ENCODE assay signal across 1 cellular context in genomic region chr10:22228943-22229755, GRCh38.
TF ChIP-seq lines count a peak whose summit lies in the region.

No MANE protein-coding gene starts in this region.

TF ChIP-seq in HepG2, 621 proteins besides CTCF, POLR2A, EP300 and RAD21 (continued from another document and continues in another):
- TF ChIP-seq ARID5B (CRISPR knock-in tag; IDR thresholded peaks at IDR 0.05) (peak; percentile 80), ZNF276 (CRISPR knock-in tag; IDR thresholded peaks at IDR 0.05; ENCODE audit: low read depth) (peak; percentile 87), SRF (IDR thresholded peaks at IDR 0.05; ENCODE audit: low read depth, low read length) (0 out of 2 replicates have a peak, but pooled peaks have one; percentile 23), FOSL2 (CRISPR knock-in tag; IDR thresholded peaks at IDR 0.05) (peak; percentile 51), ZNF768 (CRISPR knock-in tag; IDR thresholded peaks at IDR 0.05) (peak; percentile 44; the same call in 1 of the 2 replicates), GATAD2A (CRISPR knock-in tag; IDR thresholded peaks at IDR 0.05) (peak; percentile 75), CENPX (CRISPR knock-in tag; IDR thresholded peaks at IDR 0.05) (no peak), ATRX (CRISPR knock-in tag; IDR thresholded peaks at IDR 0.05; ENCODE audit: borderline replicate concordance) (no peak), SIX1 (CRISPR knock-in tag; IDR thresholded peaks at IDR 0.05; ENCODE audit: borderline replicate concordance) (peak; percentile 62; the same call in 1 of the 2 replicates), JUND (CRISPR knock-in tag; IDR thresholded peaks at IDR 0.05) (no peak), ZMYM3 (CRISPR knock-in tag; IDR thresholded peaks at IDR 0.05) (peak; percentile 67; the same call in 1 of the 2 replicates), ZNF337 (CRISPR knock-in tag; IDR thresholded peaks at IDR 0.05; ENCODE audit: borderline replicate concordance, low read depth) (no peak), ELF1 (CRISPR knock-in tag; IDR thresholded peaks at IDR 0.05) (0 out of 2 replicates have a peak, but pooled peaks have one; percentile 15), NFYB (CRISPR knock-in tag; IDR thresholded peaks at IDR 0.05) (0 out of 2 replicates have a peak, but pooled peaks have one; percentile 24), ZNF407 (CRISPR knock-in tag; IDR thresholded peaks at IDR 0.05; ENCODE audit: not compliant biosample characterization) (peak; percentile 47), ZNF124 (CRISPR knock-in tag; IDR thresholded peaks at IDR 0.05) (peak; percentile 64; the same call in 1 of the 2 replicates), HDAC2 (CRISPR knock-in tag; IDR thresholded peaks at IDR 0.05) (peak; percentile 33; the same call in 1 of the 2 replicates), HIVEP1 (CRISPR knock-in tag; IDR thresholded peaks at IDR 0.05) (peak; percentile 64; the same call in 1 of the 2 replicates), TBL1XR1 (IDR thresholded peaks at IDR 0.05; ENCODE audit: borderline replicate concordance, low read length, partially characterized antibody) (peak; percentile 58), HOXA7 (CRISPR knock-in tag; IDR thresholded peaks at IDR 0.05) (no peak), PPARG (CRISPR knock-in tag; conservative IDR thresholded peaks at IDR 0.05) (peak; percentile 43), KAT8 (CRISPR knock-in tag; IDR thresholded peaks at IDR 0.05) (peak; percentile 58; the same call in 1 of the 2 replicates), SAP130 (CRISPR knock-in tag; IDR thresholded peaks at IDR 0.05; ENCODE audit: low read depth) (peak; percentile 60)
- TF ChIP-seq, protein P1, sequence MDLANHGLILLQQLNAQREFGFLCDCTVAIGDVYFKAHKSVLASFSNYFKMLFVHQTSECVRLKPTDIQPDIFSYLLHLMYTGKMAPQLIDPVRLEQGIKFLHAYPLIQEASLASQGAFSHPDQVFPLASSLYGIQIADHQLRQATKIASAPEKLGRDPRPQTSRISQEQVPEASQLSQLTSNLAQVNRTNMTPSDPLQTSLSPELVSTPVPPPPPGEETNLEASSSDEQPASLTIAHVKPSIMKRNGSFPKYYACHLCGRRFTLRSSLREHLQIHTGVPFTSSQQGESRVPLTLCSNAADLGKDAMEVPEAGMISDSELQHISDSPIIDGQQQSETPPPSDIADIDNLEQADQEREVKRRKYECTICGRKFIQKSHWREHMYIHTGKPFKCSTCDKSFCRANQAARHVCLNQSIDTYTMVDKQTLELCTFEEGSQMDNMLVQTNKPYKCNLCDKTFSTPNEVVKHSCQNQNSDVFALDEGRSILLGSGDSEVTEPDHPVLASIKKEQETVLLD (CRISPR knock-in tag; IDR thresholded peaks at IDR 0.05; ENCODE audit: low read depth) = no peak
- TF ChIP-seq, protein P2, sequence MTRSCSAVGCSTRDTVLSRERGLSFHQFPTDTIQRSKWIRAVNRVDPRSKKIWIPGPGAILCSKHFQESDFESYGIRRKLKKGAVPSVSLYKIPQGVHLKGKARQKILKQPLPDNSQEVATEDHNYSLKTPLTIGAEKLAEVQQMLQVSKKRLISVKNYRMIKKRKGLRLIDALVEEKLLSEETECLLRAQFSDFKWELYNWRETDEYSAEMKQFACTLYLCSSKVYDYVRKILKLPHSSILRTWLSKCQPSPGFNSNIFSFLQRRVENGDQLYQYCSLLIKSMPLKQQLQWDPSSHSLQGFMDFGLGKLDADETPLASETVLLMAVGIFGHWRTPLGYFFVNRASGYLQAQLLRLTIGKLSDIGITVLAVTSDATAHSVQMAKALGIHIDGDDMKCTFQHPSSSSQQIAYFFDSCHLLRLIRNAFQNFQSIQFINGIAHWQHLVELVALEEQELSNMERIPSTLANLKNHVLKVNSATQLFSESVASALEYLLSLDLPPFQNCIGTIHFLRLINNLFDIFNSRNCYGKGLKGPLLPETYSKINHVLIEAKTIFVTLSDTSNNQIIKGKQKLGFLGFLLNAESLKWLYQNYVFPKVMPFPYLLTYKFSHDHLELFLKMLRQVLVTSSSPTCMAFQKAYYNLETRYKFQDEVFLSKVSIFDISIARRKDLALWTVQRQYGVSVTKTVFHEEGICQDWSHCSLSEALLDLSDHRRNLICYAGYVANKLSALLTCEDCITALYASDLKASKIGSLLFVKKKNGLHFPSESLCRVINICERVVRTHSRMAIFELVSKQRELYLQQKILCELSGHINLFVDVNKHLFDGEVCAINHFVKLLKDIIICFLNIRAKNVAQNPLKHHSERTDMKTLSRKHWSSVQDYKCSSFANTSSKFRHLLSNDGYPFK (CRISPR knock-in tag; IDR thresholded peaks at IDR 0.05; ENCODE audit: borderline replicate concordance) = peak; percentile 43; the same call in 1 of the 2 replicates
- TF ChIP-seq, protein P3, sequence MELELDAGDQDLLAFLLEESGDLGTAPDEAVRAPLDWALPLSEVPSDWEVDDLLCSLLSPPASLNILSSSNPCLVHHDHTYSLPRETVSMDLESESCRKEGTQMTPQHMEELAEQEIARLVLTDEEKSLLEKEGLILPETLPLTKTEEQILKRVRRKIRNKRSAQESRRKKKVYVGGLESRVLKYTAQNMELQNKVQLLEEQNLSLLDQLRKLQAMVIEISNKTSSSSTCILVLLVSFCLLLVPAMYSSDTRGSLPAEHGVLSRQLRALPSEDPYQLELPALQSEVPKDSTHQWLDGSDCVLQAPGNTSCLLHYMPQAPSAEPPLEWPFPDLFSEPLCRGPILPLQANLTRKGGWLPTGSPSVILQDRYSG (CRISPR knock-in tag; IDR thresholded peaks at IDR 0.05) = no peak
- TF ChIP-seq, protein P4, sequence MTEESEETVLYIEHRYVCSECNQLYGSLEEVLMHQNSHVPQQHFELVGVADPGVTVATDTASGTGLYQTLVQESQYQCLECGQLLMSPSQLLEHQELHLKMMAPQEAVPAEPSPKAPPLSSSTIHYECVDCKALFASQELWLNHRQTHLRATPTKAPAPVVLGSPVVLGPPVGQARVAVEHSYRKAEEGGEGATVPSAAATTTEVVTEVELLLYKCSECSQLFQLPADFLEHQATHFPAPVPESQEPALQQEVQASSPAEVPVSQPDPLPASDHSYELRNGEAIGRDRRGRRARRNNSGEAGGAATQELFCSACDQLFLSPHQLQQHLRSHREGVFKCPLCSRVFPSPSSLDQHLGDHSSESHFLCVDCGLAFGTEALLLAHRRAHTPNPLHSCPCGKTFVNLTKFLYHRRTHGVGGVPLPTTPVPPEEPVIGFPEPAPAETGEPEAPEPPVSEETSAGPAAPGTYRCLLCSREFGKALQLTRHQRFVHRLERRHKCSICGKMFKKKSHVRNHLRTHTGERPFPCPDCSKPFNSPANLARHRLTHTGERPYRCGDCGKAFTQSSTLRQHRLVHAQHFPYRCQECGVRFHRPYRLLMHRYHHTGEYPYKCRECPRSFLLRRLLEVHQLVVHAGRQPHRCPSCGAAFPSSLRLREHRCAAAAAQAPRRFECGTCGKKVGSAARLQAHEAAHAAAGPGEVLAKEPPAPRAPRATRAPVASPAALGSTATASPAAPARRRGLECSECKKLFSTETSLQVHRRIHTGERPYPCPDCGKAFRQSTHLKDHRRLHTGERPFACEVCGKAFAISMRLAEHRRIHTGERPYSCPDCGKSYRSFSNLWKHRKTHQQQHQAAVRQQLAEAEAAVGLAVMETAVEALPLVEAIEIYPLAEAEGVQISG (CRISPR knock-in tag; IDR thresholded peaks at IDR 0.05) = peak; percentile 64; the same call in 1 of the 2 replicates
- TF ChIP-seq, protein P5, sequence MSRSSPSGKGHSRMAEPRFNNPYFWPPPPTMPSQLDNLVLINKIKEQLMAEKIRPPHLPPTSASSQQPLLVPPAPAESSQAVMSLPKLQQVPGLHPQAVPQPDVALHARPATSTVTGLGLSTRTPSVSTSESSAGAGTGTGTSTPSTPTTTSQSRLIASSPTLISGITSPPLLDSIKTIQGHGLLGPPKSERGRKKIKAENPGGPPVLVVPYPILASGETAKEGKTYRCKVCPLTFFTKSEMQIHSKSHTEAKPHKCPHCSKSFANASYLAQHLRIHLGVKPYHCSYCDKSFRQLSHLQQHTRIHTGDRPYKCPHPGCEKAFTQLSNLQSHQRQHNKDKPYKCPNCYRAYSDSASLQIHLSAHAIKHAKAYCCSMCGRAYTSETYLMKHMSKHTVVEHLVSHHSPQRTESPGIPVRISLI (CRISPR knock-in tag; IDR thresholded peaks at IDR 0.05; ENCODE audit: borderline replicate concordance) = 0 out of 2 replicates have a peak, but pooled peaks have one; percentile 32
- TF ChIP-seq, protein P6, sequence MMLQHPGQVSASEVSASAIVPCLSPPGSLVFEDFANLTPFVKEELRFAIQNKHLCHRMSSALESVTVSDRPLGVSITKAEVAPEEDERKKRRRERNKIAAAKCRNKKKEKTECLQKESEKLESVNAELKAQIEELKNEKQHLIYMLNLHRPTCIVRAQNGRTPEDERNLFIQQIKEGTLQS (CRISPR knock-in tag; IDR thresholded peaks at IDR 0.05) = peak; percentile 45; the same call in 1 of the 2 replicates
